Comparison of ENCODE assay signal across 7 cellular contexts in genomic region chr17:66673668-66674276, GRCh38.
DNase-seq lines count a peak whose midpoint lies in the region; ATAC-seq and TF ChIP-seq lines count a peak whose summit lies in the region.

No MANE protein-coding gene starts in this region.

- peak; percentile 57 for TF ChIP-seq CTCF in GM10248 (IDR thresholded peaks at IDR 0.05; ENCODE audit: control extremely low read depth, extremely low read depth, low read depth, missing control alignments)

- DNase-seq in GM10248 (ENCODE audit: extremely low spot score) (no peak), NCI-H146 (lab: John Stamatoyannopoulos, UW) (peak; percentile 57), dedifferentiated amniotic fluid mesenchymal stem cell (ENCODE audit: extremely low spot score) (peak; percentile 79), left lobe of liver (ENCODE audit: low spot score) (no peak)
- DNase-seq in activated CD4-positive, alpha-beta T cell treated with anti-CD3 and anti-CD28 coated beads for 48 hours, result peak; percentile 54
- peak; percentile 2 to 34 for DNase-seq in stimulated activated CD8-positive, alpha-beta memory T cell treated with anti-CD3 and anti-CD28 coated beads, Interleukin-15, amount 100 ng/mL, for 4 hours (ENCODE audit: low read depth in 2 of 2)

- POLR2A ChIA-PET in GM10248 (lab: Yijun Ruan, JAX), result interaction anchor here (0.6 kb wide), 1 partner anchor 349 kb away, joined by 3 read pairs; no protein-coding TSS in a partner anchor

- CTCF ChIA-PET in GM10248 (lab: Yijun Ruan, JAX), result interaction anchor here (1.0 to 1.9 kb wide), 6 partner anchors 10 to 1455 kb away, joined by 3 to 7 read pairs (median 4); no protein-coding TSS in a partner anchor

- ATAC-seq in left lobe of liver (peak; percentile 81), GM18858 (IDR thresholded peaks at IDR 0.05; ENCODE audit: unreplicated experiment) (no peak)

Comparison
In these comparisons a context has a peak if more than half of its experiments do, and no peak if none do; other contexts are left out.
1. DNase-seq: peak in NCI-H146 (single experiment), activated CD4-positive, alpha-beta T cell treated with anti-CD3 and anti-CD28 coated beads for 48 hours (single experiment), dedifferentiated amniotic fluid mesenchymal stem cell (single experiment) and stimulated activated CD8-positive, alpha-beta memory T cell treated with anti-CD3 and anti-CD28 coated beads, Interleukin-15, amount 100 ng/mL, for 4 hours (2 of 2); none in GM10248 (single experiment) and left lobe of liver (single experiment).